In genomic region chr2:181123798-181124217, GRCh38 we compare ENCODE assay signal across 1 cellular context.
TF ChIP-seq lines count a peak whose summit lies in the region.

No MANE protein-coding gene starts in this region.

TF ChIP-seq in GM12878, 131 proteins besides CTCF, POLR2A, EP300 and RAD21 (continued from another document and continues in another):
- TF ChIP-seq, protein P1, sequence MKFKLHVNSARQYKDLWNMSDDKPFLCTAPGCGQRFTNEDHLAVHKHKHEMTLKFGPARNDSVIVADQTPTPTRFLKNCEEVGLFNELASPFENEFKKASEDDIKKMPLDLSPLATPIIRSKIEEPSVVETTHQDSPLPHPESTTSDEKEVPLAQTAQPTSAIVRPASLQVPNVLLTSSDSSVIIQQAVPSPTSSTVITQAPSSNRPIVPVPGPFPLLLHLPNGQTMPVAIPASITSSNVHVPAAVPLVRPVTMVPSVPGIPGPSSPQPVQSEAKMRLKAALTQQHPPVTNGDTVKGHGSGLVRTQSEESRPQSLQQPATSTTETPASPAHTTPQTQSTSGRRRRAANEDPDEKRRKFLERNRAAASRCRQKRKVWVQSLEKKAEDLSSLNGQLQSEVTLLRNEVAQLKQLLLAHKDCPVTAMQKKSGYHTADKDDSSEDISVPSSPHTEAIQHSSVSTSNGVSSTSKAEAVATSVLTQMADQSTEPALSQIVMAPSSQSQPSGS (IDR thresholded peaks at IDR 0.05; ENCODE audit: low read length) = peak; percentile 69
- TF ChIP-seq FOXK2 (IDR thresholded peaks at IDR 0.05) (no peak), POLR2AphosphoS2 (IDR thresholded peaks at IDR 0.05; ENCODE audit: low read depth, low read length) (no peak), TAF1 (IDR thresholded peaks at IDR 0.05; ENCODE audit: borderline replicate concordance, low read depth, low read length) (peak; percentile 55; the same call in 1 of the 2 replicates), ATF7 (IDR thresholded peaks at IDR 0.05; ENCODE audit: low read depth) (0 out of 2 replicates have a peak, but pooled peaks have one; percentile 37), JUNB (IDR thresholded peaks at IDR 0.05) (peak; percentile 66), TBL1XR1 (IDR thresholded peaks at IDR 0.05; ENCODE audit: low read depth, low read length) (0 out of 2 replicates have a peak, but pooled peaks have one; percentile 25), POU2F2 (IDR thresholded peaks at IDR 0.05; ENCODE audit: borderline replicate concordance, low read depth, low read length) (no peak), WRNIP1 (IDR thresholded peaks at IDR 0.05; ENCODE audit: borderline replicate concordance, low read depth, low read length) (no peak), POLR2AphosphoS5 (IDR thresholded peaks at IDR 0.05; ENCODE audit: low read length) (no peak), BACH1 (IDR thresholded peaks at IDR 0.05; ENCODE audit: borderline replicate concordance) (peak; percentile 36; the same call in 1 of the 2 replicates), GATAD2B (conservative IDR thresholded peaks at IDR 0.05; ENCODE audit: low read depth) (no peak), FOXM1 (IDR thresholded peaks at IDR 0.05; ENCODE audit: low read depth, low read length) (peak; percentile 81), BCL11A (IDR thresholded peaks at IDR 0.05; ENCODE audit: low read depth, low read length) (peak; percentile 67), YY1 (IDR thresholded peaks at IDR 0.05; ENCODE audit: low read depth, low read length) (0 out of 2 replicates have a peak, but pooled peaks have one; percentile 31), PAX8 (IDR thresholded peaks at IDR 0.05) (no peak), SKIL (IDR thresholded peaks at IDR 0.05; ENCODE audit: low read depth, poor library complexity, severe bottlenecking) (peak; percentile 74), ZNF217 (IDR thresholded peaks at IDR 0.05) (no peak), IRF5 (IDR thresholded peaks at IDR 0.05; ENCODE audit: borderline replicate concordance) (no peak), ESRRA (IDR thresholded peaks at IDR 0.05; ENCODE audit: low read length) (no peak), RELB (IDR thresholded peaks at IDR 0.05; ENCODE audit: low read depth) (peak; percentile 77; the same call in 1 of the 2 replicates), PML (IDR thresholded peaks at IDR 0.05; ENCODE audit: low read length) (peak; percentile 75), SMARCA5 (IDR thresholded peaks at IDR 0.05) (no peak), CREB1 (IDR thresholded peaks at IDR 0.05; ENCODE audit: low read depth) (0 out of 2 replicates have a peak, but pooled peaks have one; percentile 38), ZNF24 (IDR thresholded peaks at IDR 0.05) (no peak), ZNF592 (IDR thresholded peaks at IDR 0.05) (no peak), CREM (IDR thresholded peaks at IDR 0.05; ENCODE audit: low read depth) (peak; percentile 73), EZH2 (IDR thresholded peaks at IDR 0.05; ENCODE audit: borderline replicate concordance, control insufficient read depth, low read depth, low read length) (no peak), NR2F1 (conservative IDR thresholded peaks at IDR 0.05) (peak; percentile 65), MTA2 (IDR thresholded peaks at IDR 0.05; ENCODE audit: low read depth) (peak; percentile 60; the same call in 1 of the 2 replicates), MXI1 (IDR thresholded peaks at IDR 0.05; ENCODE audit: low read depth, low read length) (no peak), SMC3 (IDR thresholded peaks at IDR 0.05; ENCODE audit: borderline replicate concordance, low read length) (no peak)
- TF ChIP-seq, protein P2, sequence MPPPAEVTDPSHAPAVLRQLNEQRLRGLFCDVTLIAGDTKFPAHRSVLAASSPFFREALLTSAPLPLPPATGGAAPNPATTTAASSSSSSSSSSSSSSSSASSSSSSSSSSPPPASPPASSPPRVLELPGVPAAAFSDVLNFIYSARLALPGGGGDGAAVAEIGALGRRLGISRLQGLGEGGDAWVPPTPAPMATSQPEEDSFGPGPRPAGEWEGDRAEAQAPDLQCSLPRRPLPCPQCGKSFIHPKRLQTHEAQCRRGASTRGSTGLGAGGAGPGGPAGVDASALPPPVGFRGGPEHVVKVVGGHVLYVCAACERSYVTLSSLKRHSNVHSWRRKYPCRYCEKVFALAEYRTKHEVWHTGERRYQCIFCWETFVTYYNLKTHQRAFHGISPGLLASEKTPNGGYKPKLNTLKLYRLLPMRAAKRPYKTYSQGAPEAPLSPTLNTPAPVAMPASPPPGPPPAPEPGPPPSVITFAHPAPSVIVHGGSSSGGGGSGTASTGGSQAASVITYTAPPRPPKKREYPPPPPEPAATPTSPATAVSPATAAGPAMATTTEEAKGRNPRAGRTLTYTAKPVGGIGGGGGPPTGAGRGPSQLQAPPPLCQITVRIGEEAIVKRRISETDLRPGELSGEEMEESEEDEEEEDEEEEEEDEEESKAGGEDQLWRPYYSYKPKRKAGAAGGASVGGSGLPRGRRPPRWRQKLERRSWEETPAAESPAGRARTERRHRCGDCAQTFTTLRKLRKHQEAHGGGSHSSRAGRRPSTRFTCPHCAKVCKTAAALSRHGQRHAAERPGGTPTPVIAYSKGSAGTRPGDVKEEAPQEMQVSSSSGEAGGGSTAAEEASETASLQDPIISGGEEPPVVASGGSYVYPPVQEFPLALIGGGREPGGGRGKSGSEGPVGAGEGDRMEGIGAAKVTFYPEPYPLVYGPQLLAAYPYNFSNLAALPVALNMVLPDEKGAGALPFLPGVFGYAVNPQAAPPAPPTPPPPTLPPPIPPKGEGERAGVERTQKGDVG (CRISPR knock-in tag; IDR thresholded peaks at IDR 0.05) = no peak
- TF ChIP-seq, protein P3, sequence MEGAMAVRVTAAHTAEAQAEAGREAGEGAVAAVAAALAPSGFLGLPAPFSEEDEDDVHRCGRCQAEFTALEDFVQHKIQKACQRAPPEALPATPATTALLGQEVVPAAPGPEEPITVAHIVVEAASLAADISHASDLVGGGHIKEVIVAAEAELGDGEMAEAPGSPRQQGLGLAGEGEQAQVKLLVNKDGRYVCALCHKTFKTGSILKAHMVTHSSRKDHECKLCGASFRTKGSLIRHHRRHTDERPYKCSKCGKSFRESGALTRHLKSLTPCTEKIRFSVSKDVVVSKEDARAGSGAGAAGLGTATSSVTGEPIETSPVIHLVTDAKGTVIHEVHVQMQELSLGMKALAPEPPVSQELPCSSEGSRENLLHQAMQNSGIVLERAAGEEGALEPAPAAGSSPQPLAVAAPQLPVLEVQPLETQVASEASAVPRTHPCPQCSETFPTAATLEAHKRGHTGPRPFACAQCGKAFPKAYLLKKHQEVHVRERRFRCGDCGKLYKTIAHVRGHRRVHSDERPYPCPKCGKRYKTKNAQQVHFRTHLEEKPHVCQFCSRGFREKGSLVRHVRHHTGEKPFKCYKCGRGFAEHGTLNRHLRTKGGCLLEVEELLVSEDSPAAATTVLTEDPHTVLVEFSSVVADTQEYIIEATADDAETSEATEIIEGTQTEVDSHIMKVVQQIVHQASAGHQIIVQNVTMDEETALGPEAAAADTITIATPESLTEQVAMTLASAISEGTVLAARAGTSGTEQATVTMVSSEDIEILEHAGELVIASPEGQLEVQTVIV (IDR thresholded peaks at IDR 0.05; ENCODE audit: borderline replicate concordance, partially characterized antibody) = no peak
- TF ChIP-seq, protein P4, sequence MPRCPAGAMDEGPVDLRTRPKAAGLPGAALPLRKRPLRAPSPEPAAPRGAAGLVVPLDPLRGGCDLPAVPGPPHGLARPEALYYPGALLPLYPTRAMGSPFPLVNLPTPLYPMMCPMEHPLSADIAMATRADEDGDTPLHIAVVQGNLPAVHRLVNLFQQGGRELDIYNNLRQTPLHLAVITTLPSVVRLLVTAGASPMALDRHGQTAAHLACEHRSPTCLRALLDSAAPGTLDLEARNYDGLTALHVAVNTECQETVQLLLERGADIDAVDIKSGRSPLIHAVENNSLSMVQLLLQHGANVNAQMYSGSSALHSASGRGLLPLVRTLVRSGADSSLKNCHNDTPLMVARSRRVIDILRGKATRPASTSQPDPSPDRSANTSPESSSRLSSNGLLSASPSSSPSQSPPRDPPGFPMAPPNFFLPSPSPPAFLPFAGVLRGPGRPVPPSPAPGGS (IDR thresholded peaks at IDR 0.05; ENCODE audit: borderline replicate concordance, insufficient read depth, low read depth, low read length, poor library complexity, severe bottlenecking) = peak; percentile 12
- TF ChIP-seq, protein P5, sequence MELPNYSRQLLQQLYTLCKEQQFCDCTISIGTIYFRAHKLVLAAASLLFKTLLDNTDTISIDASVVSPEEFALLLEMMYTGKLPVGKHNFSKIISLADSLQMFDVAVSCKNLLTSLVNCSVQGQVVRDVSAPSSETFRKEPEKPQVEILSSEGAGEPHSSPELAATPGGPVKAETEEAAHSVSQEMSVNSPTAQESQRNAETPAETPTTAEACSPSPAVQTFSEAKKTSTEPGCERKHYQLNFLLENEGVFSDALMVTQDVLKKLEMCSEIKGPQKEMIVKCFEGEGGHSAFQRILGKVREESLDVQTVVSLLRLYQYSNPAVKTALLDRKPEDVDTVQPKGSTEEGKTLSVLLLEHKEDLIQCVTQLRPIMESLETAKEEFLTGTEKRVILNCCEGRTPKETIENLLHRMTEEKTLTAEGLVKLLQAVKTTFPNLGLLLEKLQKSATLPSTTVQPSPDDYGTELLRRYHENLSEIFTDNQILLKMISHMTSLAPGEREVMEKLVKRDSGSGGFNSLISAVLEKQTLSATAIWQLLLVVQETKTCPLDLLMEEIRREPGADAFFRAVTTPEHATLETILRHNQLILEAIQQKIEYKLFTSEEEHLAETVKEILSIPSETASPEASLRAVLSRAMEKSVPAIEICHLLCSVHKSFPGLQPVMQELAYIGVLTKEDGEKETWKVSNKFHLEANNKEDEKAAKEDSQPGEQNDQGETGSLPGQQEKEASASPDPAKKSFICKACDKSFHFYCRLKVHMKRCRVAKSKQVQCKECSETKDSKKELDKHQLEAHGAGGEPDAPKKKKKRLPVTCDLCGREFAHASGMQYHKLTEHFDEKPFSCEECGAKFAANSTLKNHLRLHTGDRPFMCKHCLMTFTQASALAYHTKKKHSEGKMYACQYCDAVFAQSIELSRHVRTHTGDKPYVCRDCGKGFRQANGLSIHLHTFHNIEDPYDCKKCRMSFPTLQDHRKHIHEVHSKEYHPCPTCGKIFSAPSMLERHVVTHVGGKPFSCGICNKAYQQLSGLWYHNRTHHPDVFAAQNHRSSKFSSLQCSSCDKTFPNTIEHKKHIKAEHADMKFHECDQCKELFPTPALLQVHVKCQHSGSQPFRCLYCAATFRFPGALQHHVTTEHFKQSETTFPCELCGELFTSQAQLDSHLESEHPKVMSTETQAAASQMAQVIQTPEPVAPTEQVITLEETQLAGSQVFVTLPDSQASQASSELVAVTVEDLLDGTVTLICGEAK (IDR thresholded peaks at IDR 0.05; ENCODE audit: borderline replicate concordance) = peak; percentile 23; the same call in 1 of the 2 replicates
